In the genomic region with DNA sequence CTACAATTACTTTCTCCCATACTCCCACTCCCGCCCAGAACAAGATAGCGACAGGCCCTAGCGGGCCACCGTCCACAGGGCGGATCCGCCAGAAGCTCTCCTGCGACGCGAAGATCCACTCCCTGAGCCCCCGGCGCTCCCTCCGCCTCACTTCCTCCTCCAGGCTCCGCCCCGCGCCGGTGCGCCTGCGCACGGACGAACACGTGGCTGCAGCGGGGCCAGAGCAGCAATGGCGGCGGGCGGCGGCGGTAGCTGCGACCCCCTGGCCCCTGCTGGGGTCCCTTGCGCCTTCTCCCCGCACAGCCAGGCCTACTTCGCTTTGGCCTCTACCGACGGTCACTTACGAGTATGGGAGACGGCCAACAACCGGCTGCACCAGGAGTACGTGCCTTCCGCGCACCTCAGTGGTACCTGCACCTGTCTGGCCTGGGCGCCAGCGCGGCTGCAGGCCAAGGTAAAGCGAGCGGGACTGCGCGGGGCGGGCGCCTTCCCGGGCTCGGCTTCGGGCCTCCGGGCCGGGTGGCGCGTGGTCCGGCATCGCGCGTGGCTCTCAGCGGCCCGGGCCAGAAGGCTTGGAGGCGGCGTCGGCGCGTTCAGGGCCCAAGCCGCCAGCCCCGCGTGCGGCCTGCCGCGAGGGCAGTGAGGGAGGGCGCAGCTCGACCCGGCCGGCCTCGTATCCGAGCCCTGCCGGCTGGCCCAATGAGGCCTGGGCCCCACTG, we compare ENCODE assay signal across 1 cellular context.
TF ChIP-seq lines count a peak whose summit lies in the region.

A gene with protein sequence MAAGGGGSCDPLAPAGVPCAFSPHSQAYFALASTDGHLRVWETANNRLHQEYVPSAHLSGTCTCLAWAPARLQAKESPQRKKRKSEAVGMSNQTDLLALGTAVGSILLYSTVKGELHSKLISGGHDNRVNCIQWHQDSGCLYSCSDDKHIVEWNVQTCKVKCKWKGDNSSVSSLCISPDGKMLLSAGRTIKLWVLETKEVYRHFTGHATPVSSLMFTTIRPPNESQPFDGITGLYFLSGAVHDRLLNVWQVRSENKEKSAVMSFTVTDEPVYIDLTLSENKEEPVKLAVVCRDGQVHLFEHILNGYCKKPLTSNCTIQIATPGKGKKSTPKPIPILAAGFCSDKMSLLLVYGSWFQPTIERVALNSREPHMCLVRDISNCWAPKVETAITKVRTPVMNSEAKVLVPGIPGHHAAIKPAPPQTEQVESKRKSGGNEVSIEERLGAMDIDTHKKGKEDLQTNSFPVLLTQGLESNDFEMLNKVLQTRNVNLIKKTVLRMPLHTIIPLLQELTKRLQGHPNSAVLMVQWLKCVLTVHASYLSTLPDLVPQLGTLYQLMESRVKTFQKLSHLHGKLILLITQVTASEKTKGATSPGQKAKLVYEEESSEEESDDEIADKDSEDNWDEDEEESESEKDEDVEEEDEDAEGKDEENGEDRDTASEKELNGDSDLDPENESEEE (plus strand): TSS at position 198 of the 719 bp plus-strand sequence. CDS start 32 bp downstream, at position 230.

TF ChIP-seq in HepG2, 621 proteins besides CTCF, POLR2A, EP300 and RAD21 (continued from another document and continues in another):
- TF ChIP-seq, protein P1, sequence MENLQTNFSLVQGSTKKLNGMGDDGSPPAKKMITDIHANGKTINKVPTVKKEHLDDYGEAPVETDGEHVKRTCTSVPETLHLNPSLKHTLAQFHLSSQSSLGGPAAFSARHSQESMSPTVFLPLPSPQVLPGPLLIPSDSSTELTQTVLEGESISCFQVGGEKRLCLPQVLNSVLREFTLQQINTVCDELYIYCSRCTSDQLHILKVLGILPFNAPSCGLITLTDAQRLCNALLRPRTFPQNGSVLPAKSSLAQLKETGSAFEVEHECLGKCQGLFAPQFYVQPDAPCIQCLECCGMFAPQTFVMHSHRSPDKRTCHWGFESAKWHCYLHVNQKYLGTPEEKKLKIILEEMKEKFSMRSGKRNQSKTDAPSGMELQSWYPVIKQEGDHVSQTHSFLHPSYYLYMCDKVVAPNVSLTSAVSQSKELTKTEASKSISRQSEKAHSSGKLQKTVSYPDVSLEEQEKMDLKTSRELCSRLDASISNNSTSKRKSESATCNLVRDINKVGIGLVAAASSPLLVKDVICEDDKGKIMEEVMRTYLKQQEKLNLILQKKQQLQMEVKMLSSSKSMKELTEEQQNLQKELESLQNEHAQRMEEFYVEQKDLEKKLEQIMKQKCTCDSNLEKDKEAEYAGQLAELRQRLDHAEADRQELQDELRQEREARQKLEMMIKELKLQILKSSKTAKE (CRISPR knock-in tag; IDR thresholded peaks at IDR 0.05; ENCODE audit: borderline replicate concordance), result 0 out of 2 replicates have a peak, but pooled peaks have one; percentile 32
- TF ChIP-seq KDM6A (CRISPR knock-in tag; IDR thresholded peaks at IDR 0.05; ENCODE audit: low read depth) (no peak), SMAD1 (CRISPR knock-in tag; IDR thresholded peaks at IDR 0.05; ENCODE audit: borderline replicate concordance, low read depth) (peak; percentile 89; the same call in 1 of the 2 replicates), ZNF367 (CRISPR knock-in tag; IDR thresholded peaks at IDR 0.05; ENCODE audit: borderline replicate concordance) (no peak), CREB1 (IDR thresholded peaks at IDR 0.05) (peak; percentile 81), CREB1 (CRISPR knock-in tag; IDR thresholded peaks at IDR 0.05) (peak; percentile 81; the same call in 1 of the 2 replicates), NAIF1 (CRISPR knock-in tag; IDR thresholded peaks at IDR 0.05; ENCODE audit: borderline replicate concordance) (no peak; the same call in 1 of the 2 replicates), SP4 (CRISPR knock-in tag; IDR thresholded peaks at IDR 0.05) (peak; percentile 97), XBP1 (CRISPR knock-in tag; IDR thresholded peaks at IDR 0.05) (no peak), ZNF75D (CRISPR knock-in tag; IDR thresholded peaks at IDR 0.05; ENCODE audit: borderline replicate concordance) (no peak), ZNF879 (CRISPR knock-in tag; IDR thresholded peaks at IDR 0.05) (peak; percentile 66; the same call in 1 of the 2 replicates), ZNF777 (CRISPR knock-in tag; IDR thresholded peaks at IDR 0.05) (0 out of 2 replicates have a peak, but pooled peaks have one; percentile 31), BRCA1 (CRISPR knock-in tag; IDR thresholded peaks at IDR 0.05) (no peak), HMG20B (CRISPR knock-in tag; conservative IDR thresholded peaks at IDR 0.05) (no peak), KAT7 (CRISPR knock-in tag; IDR thresholded peaks at IDR 0.05; ENCODE audit: borderline replicate concordance) (peak; percentile 98; the same call in 1 of the 2 replicates), ZSCAN30 (CRISPR knock-in tag; IDR thresholded peaks at IDR 0.05) (no peak), MIXL1 (CRISPR knock-in tag; IDR thresholded peaks at IDR 0.05) (no peak; the same call in none of the 2 replicates), CEBPB (IDR thresholded peaks at IDR 0.05; ENCODE audit: borderline replicate concordance, low read depth, low read length) (no peak), ZNF138 (CRISPR knock-in tag; IDR thresholded peaks at IDR 0.05; ENCODE audit: low read depth) (peak; percentile 84; the same call in 1 of the 2 replicates), TCF12 (IDR thresholded peaks at IDR 0.05) (no peak), TCF12 (CRISPR knock-in tag; IDR thresholded peaks at IDR 0.05) (no peak), RORA (CRISPR knock-in tag; IDR thresholded peaks at IDR 0.05) (no peak), CBFB (CRISPR knock-in tag; IDR thresholded peaks at IDR 0.05) (peak; percentile 78), ZNF530 (CRISPR knock-in tag; IDR thresholded peaks at IDR 0.05; ENCODE audit: low read depth) (no peak), ZNF207 (IDR thresholded peaks at IDR 0.05; ENCODE audit: borderline replicate concordance) (no peak), JDP2 (CRISPR knock-in tag; IDR thresholded peaks at IDR 0.05; ENCODE audit: borderline replicate concordance) (no peak), ZNF296 (CRISPR knock-in tag; conservative IDR thresholded peaks at IDR 0.05) (0 out of 2 replicates have a peak, but pooled peaks have one; percentile 31), PAF1 (CRISPR knock-in tag; IDR thresholded peaks at IDR 0.05) (no peak), PCBP1 (IDR thresholded peaks at IDR 0.05; ENCODE audit: borderline replicate concordance, low read depth, low read length) (peak; percentile 71; the same call in 1 of the 2 replicates), ZNF30 (CRISPR knock-in tag; IDR thresholded peaks at IDR 0.05) (no peak)
- TF ChIP-seq, protein P2, sequence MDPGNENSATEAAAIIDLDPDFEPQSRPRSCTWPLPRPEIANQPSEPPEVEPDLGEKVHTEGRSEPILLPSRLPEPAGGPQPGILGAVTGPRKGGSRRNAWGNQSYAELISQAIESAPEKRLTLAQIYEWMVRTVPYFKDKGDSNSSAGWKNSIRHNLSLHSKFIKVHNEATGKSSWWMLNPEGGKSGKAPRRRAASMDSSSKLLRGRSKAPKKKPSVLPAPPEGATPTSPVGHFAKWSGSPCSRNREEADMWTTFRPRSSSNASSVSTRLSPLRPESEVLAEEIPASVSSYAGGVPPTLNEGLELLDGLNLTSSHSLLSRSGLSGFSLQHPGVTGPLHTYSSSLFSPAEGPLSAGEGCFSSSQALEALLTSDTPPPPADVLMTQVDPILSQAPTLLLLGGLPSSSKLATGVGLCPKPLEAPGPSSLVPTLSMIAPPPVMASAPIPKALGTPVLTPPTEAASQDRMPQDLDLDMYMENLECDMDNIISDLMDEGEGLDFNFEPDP (CRISPR knock-in tag; conservative IDR thresholded peaks at IDR 0.05), result no peak
- TF ChIP-seq, protein P3, sequence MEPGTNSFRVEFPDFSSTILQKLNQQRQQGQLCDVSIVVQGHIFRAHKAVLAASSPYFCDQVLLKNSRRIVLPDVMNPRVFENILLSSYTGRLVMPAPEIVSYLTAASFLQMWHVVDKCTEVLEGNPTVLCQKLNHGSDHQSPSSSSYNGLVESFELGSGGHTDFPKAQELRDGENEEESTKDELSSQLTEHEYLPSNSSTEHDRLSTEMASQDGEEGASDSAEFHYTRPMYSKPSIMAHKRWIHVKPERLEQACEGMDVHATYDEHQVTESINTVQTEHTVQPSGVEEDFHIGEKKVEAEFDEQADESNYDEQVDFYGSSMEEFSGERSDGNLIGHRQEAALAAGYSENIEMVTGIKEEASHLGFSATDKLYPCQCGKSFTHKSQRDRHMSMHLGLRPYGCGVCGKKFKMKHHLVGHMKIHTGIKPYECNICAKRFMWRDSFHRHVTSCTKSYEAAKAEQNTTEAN (CRISPR knock-in tag; conservative IDR thresholded peaks at IDR 0.05), result peak; percentile 13; the same call in 1 of the 2 replicates
- TF ChIP-seq, protein P4, sequence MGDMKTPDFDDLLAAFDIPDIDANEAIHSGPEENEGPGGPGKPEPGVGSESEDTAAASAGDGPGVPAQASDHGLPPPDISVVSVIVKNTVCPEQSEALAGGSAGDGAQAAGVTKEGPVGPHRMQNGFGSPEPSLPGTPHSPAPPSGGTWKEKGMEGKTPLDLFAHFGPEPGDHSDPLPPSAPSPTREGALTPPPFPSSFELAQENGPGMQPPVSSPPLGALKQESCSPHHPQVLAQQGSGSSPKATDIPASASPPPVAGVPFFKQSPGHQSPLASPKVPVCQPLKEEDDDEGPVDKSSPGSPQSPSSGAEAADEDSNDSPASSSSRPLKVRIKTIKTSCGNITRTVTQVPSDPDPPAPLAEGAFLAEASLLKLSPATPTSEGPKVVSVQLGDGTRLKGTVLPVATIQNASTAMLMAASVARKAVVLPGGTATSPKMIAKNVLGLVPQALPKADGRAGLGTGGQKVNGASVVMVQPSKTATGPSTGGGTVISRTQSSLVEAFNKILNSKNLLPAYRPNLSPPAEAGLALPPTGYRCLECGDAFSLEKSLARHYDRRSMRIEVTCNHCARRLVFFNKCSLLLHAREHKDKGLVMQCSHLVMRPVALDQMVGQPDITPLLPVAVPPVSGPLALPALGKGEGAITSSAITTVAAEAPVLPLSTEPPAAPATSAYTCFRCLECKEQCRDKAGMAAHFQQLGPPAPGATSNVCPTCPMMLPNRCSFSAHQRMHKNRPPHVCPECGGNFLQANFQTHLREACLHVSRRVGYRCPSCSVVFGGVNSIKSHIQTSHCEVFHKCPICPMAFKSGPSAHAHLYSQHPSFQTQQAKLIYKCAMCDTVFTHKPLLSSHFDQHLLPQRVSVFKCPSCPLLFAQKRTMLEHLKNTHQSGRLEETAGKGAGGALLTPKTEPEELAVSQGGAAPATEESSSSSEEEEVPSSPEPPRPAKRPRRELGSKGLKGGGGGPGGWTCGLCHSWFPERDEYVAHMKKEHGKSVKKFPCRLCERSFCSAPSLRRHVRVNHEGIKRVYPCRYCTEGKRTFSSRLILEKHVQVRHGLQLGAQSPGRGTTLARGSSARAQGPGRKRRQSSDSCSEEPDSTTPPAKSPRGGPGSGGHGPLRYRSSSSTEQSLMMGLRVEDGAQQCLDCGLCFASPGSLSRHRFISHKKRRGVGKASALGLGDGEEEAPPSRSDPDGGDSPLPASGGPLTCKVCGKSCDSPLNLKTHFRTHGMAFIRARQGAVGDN (CRISPR knock-in tag; IDR thresholded peaks at IDR 0.05), result peak; percentile 94
- TF ChIP-seq, protein P5, sequence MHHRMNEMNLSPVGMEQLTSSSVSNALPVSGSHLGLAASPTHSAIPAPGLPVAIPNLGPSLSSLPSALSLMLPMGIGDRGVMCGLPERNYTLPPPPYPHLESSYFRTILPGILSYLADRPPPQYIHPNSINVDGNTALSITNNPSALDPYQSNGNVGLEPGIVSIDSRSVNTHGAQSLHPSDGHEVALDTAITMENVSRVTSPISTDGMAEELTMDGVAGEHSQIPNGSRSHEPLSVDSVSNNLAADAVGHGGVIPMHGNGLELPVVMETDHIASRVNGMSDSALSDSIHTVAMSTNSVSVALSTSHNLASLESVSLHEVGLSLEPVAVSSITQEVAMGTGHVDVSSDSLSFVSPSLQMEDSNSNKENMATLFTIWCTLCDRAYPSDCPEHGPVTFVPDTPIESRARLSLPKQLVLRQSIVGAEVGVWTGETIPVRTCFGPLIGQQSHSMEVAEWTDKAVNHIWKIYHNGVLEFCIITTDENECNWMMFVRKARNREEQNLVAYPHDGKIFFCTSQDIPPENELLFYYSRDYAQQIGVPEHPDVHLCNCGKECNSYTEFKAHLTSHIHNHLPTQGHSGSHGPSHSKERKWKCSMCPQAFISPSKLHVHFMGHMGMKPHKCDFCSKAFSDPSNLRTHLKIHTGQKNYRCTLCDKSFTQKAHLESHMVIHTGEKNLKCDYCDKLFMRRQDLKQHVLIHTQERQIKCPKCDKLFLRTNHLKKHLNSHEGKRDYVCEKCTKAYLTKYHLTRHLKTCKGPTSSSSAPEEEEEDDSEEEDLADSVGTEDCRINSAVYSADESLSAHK (CRISPR knock-in tag; IDR thresholded peaks at IDR 0.05; ENCODE audit: borderline replicate concordance), result no peak
- TF ChIP-seq, protein P6, sequence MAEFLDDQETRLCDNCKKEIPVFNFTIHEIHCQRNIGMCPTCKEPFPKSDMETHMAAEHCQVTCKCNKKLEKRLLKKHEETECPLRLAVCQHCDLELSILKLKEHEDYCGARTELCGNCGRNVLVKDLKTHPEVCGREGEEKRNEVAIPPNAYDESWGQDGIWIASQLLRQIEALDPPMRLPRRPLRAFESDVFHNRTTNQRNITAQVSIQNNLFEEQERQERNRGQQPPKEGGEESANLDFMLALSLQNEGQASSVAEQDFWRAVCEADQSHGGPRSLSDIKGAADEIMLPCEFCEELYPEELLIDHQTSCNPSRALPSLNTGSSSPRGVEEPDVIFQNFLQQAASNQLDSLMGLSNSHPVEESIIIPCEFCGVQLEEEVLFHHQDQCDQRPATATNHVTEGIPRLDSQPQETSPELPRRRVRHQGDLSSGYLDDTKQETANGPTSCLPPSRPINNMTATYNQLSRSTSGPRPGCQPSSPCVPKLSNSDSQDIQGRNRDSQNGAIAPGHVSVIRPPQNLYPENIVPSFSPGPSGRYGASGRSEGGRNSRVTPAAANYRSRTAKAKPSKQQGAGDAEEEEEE (CRISPR knock-in tag; IDR thresholded peaks at IDR 0.05; ENCODE audit: borderline replicate concordance), result no peak
- TF ChIP-seq, protein P7, sequence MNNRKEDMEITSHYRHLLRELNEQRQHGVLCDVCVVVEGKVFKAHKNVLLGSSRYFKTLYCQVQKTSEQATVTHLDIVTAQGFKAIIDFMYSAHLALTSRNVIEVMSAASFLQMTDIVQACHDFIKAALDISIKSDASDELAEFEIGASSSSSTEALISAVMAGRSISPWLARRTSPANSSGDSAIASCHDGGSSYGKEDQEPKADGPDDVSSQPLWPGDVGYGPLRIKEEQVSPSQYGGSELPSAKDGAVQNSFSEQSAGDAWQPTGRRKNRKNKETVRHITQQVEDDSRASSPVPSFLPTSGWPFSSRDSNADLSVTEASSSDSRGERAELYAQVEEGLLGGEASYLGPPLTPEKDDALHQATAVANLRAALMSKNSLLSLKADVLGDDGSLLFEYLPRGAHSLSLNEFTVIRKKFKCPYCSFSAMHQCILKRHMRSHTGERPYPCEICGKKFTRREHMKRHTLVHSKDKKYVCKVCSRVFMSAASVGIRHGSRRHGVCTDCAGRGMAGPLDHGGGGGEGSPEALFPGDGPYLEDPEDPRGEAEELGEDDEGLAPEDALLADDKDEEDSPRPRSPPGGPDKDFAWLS (CRISPR knock-in tag; IDR thresholded peaks at IDR 0.05; ENCODE audit: borderline replicate concordance), result no peak
